Comparison of ENCODE assay signal across 1 cellular context in the genomic region with DNA sequence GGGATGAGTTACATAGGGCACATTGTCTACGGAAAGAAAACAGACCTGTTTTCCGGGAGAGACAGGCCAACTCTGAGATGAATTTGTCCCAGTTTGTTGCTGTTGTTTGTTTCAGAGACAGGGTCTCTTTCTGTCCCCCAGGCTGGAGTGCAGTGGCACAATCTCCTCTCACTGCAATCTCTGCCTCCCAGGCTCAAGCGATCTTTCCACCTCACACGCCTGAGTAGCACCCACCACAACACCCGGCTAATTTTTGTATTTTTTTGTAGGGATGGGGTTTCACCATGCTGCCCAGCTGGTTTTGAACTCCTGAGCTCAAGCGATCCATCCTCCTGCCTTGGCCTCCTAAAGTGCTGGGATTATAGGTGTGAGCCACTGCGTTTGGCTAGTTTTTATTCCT.
TF ChIP-seq lines count a peak whose summit lies in the region.

No MANE protein-coding gene starts in this region.

TF ChIP-seq in GM23338, 12 proteins besides CTCF, POLR2A, EP300 and RAD21 (continued from another document):
- TF ChIP-seq ZNF462 (CRISPR knock-in tag; IDR thresholded peaks at IDR 0.05) = no peak
- TF ChIP-seq, protein P1, sequence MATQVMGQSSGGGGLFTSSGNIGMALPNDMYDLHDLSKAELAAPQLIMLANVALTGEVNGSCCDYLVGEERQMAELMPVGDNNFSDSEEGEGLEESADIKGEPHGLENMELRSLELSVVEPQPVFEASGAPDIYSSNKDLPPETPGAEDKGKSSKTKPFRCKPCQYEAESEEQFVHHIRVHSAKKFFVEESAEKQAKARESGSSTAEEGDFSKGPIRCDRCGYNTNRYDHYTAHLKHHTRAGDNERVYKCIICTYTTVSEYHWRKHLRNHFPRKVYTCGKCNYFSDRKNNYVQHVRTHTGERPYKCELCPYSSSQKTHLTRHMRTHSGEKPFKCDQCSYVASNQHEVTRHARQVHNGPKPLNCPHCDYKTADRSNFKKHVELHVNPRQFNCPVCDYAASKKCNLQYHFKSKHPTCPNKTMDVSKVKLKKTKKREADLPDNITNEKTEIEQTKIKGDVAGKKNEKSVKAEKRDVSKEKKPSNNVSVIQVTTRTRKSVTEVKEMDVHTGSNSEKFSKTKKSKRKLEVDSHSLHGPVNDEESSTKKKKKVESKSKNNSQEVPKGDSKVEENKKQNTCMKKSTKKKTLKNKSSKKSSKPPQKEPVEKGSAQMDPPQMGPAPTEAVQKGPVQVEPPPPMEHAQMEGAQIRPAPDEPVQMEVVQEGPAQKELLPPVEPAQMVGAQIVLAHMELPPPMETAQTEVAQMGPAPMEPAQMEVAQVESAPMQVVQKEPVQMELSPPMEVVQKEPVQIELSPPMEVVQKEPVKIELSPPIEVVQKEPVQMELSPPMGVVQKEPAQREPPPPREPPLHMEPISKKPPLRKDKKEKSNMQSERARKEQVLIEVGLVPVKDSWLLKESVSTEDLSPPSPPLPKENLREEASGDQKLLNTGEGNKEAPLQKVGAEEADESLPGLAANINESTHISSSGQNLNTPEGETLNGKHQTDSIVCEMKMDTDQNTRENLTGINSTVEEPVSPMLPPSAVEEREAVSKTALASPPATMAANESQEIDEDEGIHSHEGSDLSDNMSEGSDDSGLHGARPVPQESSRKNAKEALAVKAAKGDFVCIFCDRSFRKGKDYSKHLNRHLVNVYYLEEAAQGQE (IDR thresholded peaks at IDR 0.05; ENCODE audit: unreplicated experiment) = no peak
- TF ChIP-seq STAT1 (IDR thresholded peaks at IDR 0.05; ENCODE audit: unreplicated experiment) = no peak
- no peak for TF ChIP-seq ZNF114 (CRISPR knock-in tag; IDR thresholded peaks at IDR 0.05)
- no peak for TF ChIP-seq CREB1 (CRISPR knock-in tag; IDR thresholded peaks at IDR 0.05; ENCODE audit: low read depth)
- no peak for TF ChIP-seq EZH2 (IDR thresholded peaks at IDR 0.05; ENCODE audit: low read depth, unreplicated experiment)
- no peak for TF ChIP-seq ZNF331 (CRISPR knock-in tag; IDR thresholded peaks at IDR 0.05; ENCODE audit: low read depth)
- TF ChIP-seq POLR2AphosphoS5 (IDR thresholded peaks at IDR 0.05; ENCODE audit: low read depth) = no peak
